8 cellular contexts compared by ENCODE assay signal in genomic region chr15:63276342-63277043, GRCh38. TPM values are rescaled to one million over a fixed set of nuclear protein-coding genes. Genes with fewer than 3 reads are reported as not detected.
DNase-seq lines count a peak whose midpoint lies in the region; ATAC-seq and TF ChIP-seq lines count a peak whose summit lies in the region.

No MANE protein-coding gene starts in this region.

- H3K27me3 ChIP-seq in adipocyte (replicated peaks; ENCODE audit: control insufficient read depth, insufficient read depth, low read length): no peaks in the 10 kb centered on the region

- H3K27ac Mint-ChIP-seq in immature natural killer cell: peak overlapping the region; percentile 83 to 94 (median 88)

- peak overlapping the region; percentile 94 for H3K9ac ChIP-seq in adipocyte (ENCODE audit: low read length)

- peaks cover 39 to 57% of the 10 kb centered on the region in 2 donors for H3K4me1 Mint-ChIP-seq in immature natural killer cell

- H3K9me3 ChIP-seq in adipocyte (ENCODE audit: control insufficient read depth, low read length): no peaks in the 10 kb centered on the region

- peak overlapping the region; percentile 90 to 93 (median 91) for H3K4me3 Mint-ChIP-seq in immature natural killer cell

- peak overlapping the region; percentile 87 for H3K4me3 ChIP-seq in adipocyte (ENCODE audit: low read length)

- ATAC-seq in HG02798 (IDR thresholded peaks at IDR 0.05; ENCODE audit: poor library complexity, unreplicated experiment) (peak; percentile 2), GM18858 (IDR thresholded peaks at IDR 0.05; ENCODE audit: unreplicated experiment) (no peak)

- no peaks in the 10 kb centered on the region for H3K9me3 Mint-ChIP-seq in immature natural killer cell

- H3K27me3 Mint-ChIP-seq in immature natural killer cell (ENCODE audit: low read depth in 3 of 3): peaks cover 2 to 5% (median 2%) of the 10 kb centered on the region in 3 donors

- peaks cover 16% of the 10 kb centered on the region for H3K4me1 ChIP-seq in adipocyte (ENCODE audit: control insufficient read depth, insufficient read depth, low read length)

- no peaks in the 10 kb centered on the region for H3K36me3 Mint-ChIP-seq in immature natural killer cell

- peaks cover 13% of the 10 kb centered on the region for H3K36me3 ChIP-seq in adipocyte (ENCODE audit: control insufficient read depth, insufficient read depth, low read length, severe bottlenecking)

- no peak for TF ChIP-seq CTCF in C4-2B (conservative IDR thresholded peaks at IDR 0.05)

- DNase-seq in adipocyte (ENCODE audit: low read depth): no peak
- DNase-seq in immature natural killer cell: no peak
- DNase-seq in OCI-M2 (lab: John Stamatoyannopoulos, UW; ENCODE audit: unreplicated experiment): no peak
- no peak for DNase-seq in effector CD8-positive, alpha-beta T cell (lab: John Stamatoyannopoulos, UW)

- H3K27ac ChIP-seq in C4-2B (peak overlapping the region; percentile 74), temporal lobe (ENCODE audit: low read depth, low read length) (peak overlapping the region; percentile 59)

RNA-seq across cellular contexts. Expression of gene APH1B, which starts 0.9 kb away (rescaled TPM):
- polyA plus RNA-seq in immature natural killer cell: 1 to 10 TPM; 4.8 to 7.8 (median 5.7) TPM
- total RNA-seq in temporal lobe: 16.0 TPM
